In the genomic region with DNA sequence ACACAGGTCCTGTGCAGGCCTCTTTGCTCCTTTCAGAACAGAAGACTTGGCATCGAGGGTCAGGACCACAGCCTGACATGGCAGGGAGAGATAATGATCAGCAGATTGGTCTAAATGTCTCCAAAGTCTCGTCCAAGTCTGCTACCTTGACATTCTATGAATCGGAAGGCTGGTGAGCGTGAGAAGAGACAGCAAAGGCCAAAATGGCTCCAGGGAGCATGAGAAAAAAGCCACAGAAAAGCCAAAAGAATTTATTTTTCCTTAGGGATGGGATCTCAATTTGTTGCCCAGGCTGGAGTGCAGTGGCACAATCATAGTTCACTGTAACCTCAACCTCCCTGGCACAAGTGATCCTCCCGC, we compare ENCODE assay signal across 1 cellular context.
TF ChIP-seq lines count a peak whose summit lies in the region.

No MANE protein-coding gene starts in this region.

TF ChIP-seq in H1, 55 proteins besides CTCF, POLR2A, EP300 and RAD21:
- TF ChIP-seq BRCA1 (IDR thresholded peaks at IDR 0.05; ENCODE audit: low read depth, low read length) = no peak
- TF ChIP-seq HDAC2 (IDR thresholded peaks at IDR 0.05; ENCODE audit: borderline replicate concordance in 1 of 2, low read depth in 2 of 2, low read length in 2 of 2) = no peak
- no peak for TF ChIP-seq EZH2 (IDR thresholded peaks at IDR 0.05; ENCODE audit: low read depth, low read length, severe bottlenecking)
- TF ChIP-seq SUZ12 (IDR thresholded peaks at IDR 0.05; ENCODE audit: low read length) = no peak
- no peak for TF ChIP-seq SIRT6 (IDR thresholded peaks at IDR 0.05; ENCODE audit: low read length)
- no peak for TF ChIP-seq TBP (IDR thresholded peaks at IDR 0.05; ENCODE audit: low read depth, low read length)
